In genomic region chr10:90199098-90199497, GRCh38 we compare ENCODE assay signal across 20 cellular contexts.
DNase-seq lines count a peak whose midpoint lies in the region; ATAC-seq, FAIRE-seq and TF ChIP-seq lines count a peak whose summit lies in the region.
"Had no signal": no experiment of that assay in that cellular context is flagged by ENCODE, and none has a peak within 500 bp of the region (broad histone marks: within the 10 kb centered on the region; RNA-seq: fewer than 3 reads in every experiment).

No MANE protein-coding gene starts in this region.

- H3K4me3 ChIP-seq in HCT116 (replicated peaks in 1 of 2; ENCODE audit: low read depth in 1 of 2, low read length in 2 of 2), result no peak overlapping the region
- no peak overlapping the region for H3K4me3 ChIP-seq in SJCRH30
- H3K4me3 ChIP-seq in endothelial cell of umbilical vein (replicated peaks in 1 of 3; ENCODE audit: insufficient read depth in 1 of 3, low read depth in 1 of 3, low read length in 3 of 3), result no peak overlapping the region
- H3K4me3 ChIP-seq in mesendoderm (ENCODE audit: low read length), result no peak overlapping the region
- no peak overlapping the region for H3K4me3 ChIP-seq in small intestine (ENCODE audit: low read depth in 1 of 2, low read length in 2 of 2)
- H3K4me3 ChIP-seq: GM23338 had no signal

- no peak for DNase-seq in HCT116 (ENCODE audit: low read depth, low spot score)
- DNase-seq in SJCRH30, result peak in 1 of 2 experiments; percentile 24
- DNase-seq in endothelial cell of umbilical vein (ENCODE audit: low read depth, low spot score), result peak; percentile 83
- peak; percentile 52 for DNase-seq in mesendoderm
- no peak for DNase-seq in small intestine
- DNase-seq in Calu3, result no peak
- no peak for DNase-seq in CD4-positive, alpha-beta T cell
- DNase-seq: ACHN; C1 segment of cervical spinal cord; CD4-positive, alpha-beta memory T cell; DMS53; GF-D8; H7 had no signal

- WGBS in mesendoderm (ENCODE audit: extremely low coverage, insufficient coverage, low lambda C conversion rate), result no CpG with 5 or more reads among the region's 2 CpGs
- WGBS in small intestine, 3 donors, result 38 to 42% (median 38%) methylated on average over 2 of the region's 2 CpGs

- H3K9me3 ChIP-seq in HCT116 (ENCODE audit: control insufficient read depth in 1 of 2, insufficient read depth in 1 of 2, low read depth in 1 of 2, low read length in 2 of 2) (no peaks in the 10 kb centered on the region), SJCRH30 (replicated peaks) (no peaks in the 10 kb centered on the region), endothelial cell of umbilical vein (replicated peaks; ENCODE audit: control insufficient read depth, insufficient read depth, low read length) (no peaks in the 10 kb centered on the region), small intestine (ENCODE audit: control insufficient read depth, low read depth) (no peaks in the 10 kb centered on the region)
- no peaks in the 10 kb centered on the region for H3K9me3 ChIP-seq in CD4-positive, alpha-beta T cell (ENCODE audit: control insufficient read depth, low read length)

- intact Hi-C loops in HCT116 (cut with micrococcal nuclease) (no loop called here), endothelial cell of umbilical vein (cut with micrococcal nuclease) (loop anchor here (1.0 to 2.0 kb wide), 3 partner anchors 28 to 220 kb away; no protein-coding TSS in a partner anchor), Calu3 (cut with micrococcal nuclease; ENCODE audit: unreplicated experiment) (no loop called here)
- intact Hi-C loops in CD4-positive, alpha-beta T cell (cut with DNase I, micrococcal nuclease), result no loop called here

- ATAC-seq in HCT116, result no peak
- ATAC-seq in CD4-positive, alpha-beta T cell (ENCODE audit: poor library complexity), result no peak
- ATAC-seq: GM23338, HepG2 had no signal

- no peak overlapping the region for H3K4ac ChIP-seq in mesendoderm (ENCODE audit: low read depth, low read length)

- no peak overlapping the region for H4K8ac ChIP-seq in mesendoderm (ENCODE audit: low read depth, low read length)

- no peak overlapping the region for H3K27ac Mint-ChIP-seq in Calu3 (ENCODE audit: unreplicated experiment)
- no peak overlapping the region for H3K27ac Mint-ChIP-seq in CD4-positive, alpha-beta T cell
- H3K27ac Mint-ChIP-seq: B cell; CD4-positive, alpha-beta memory T cell; GM23338 had no signal

- no peaks in the 10 kb centered on the region for H3K36me3 Mint-ChIP-seq in Calu3 (ENCODE audit: insufficient read depth, unreplicated experiment)
- no peaks in the 10 kb centered on the region for H3K36me3 Mint-ChIP-seq in CD4-positive, alpha-beta T cell (ENCODE audit: low read depth)
- H3K36me3 Mint-ChIP-seq: CD4-positive, alpha-beta memory T cell had no signal

- no peak overlapping the region for H3K9ac ChIP-seq in HCT116 (ENCODE audit: low read length)
- H3K9ac ChIP-seq in endothelial cell of umbilical vein (replicated peaks; ENCODE audit: extremely low read depth, insufficient read depth, low read length), result no peak overlapping the region
- H3K9ac ChIP-seq in mesendoderm (ENCODE audit: low read length), result no peak overlapping the region
- H3K9ac ChIP-seq: KMS-11 had no signal

- no peaks in the 10 kb centered on the region for H3K9me2 ChIP-seq in HCT116 (ENCODE audit: insufficient read depth)

- CTCF ChIA-PET in HCT116 (lab: Charles Lee), result no interaction called here
- CTCF ChIA-PET in endothelial cell of umbilical vein (lab: Charles Lee), result interaction anchor here (1.0 to 1.2 kb wide), 4 partner anchors 9 to 394 kb away, joined by 3 to 9 read pairs (median 4); no protein-coding TSS in a partner anchor
- CTCF ChIA-PET in Calu3 (lab: Charles Lee), result no interaction called here
- CTCF ChIA-PET in CD4-positive, alpha-beta T cell (lab: Charles Lee), result no interaction called here

- no peaks in the 10 kb centered on the region for H3K36me3 ChIP-seq in HCT116 (ENCODE audit: control insufficient read depth in 1 of 2, insufficient read depth in 2 of 2, low read length in 2 of 2)
- no peaks in the 10 kb centered on the region for H3K36me3 ChIP-seq in SJCRH30
- H3K36me3 ChIP-seq in endothelial cell of umbilical vein (ENCODE audit: control insufficient read depth in 2 of 2, extremely low read depth in 1 of 2, insufficient read depth in 2 of 2, low read length in 2 of 2), result no peaks in the 10 kb centered on the region
- H3K36me3 ChIP-seq in mesendoderm (ENCODE audit: control insufficient read depth, insufficient read depth, low read length), result no peaks in the 10 kb centered on the region
- no peaks in the 10 kb centered on the region for H3K36me3 ChIP-seq in small intestine (ENCODE audit: control insufficient read depth in 2 of 2, insufficient read depth in 2 of 2, low read length in 2 of 2)

- no peaks in the 10 kb centered on the region for H3K27me3 Mint-ChIP-seq in Calu3 (ENCODE audit: unreplicated experiment)
- H3K27me3 Mint-ChIP-seq in CD4-positive, alpha-beta T cell, result no peaks in the 10 kb centered on the region

- RAD21 ChIA-PET in HCT116 (lab: Charles Lee; ENCODE audit: low non-redundant PET in 1 of 2, low total read pairs in 2 of 2, uncharacterized antibody in 2 of 2, unreplicated experiment in 2 of 2), result no interaction called here

- H3K56ac ChIP-seq in mesendoderm (ENCODE audit: low read length), result no peak overlapping the region

- H3K4me2 ChIP-seq in HCT116 (ENCODE audit: low read length) (no peak overlapping the region), endothelial cell of umbilical vein (ENCODE audit: insufficient read depth, low read length) (peak overlapping the region; percentile 31), mesendoderm (ENCODE audit: low read length) (no peak overlapping the region)
- H3K4me2 ChIP-seq: GM23338, KMS-11 had no signal

- H3K27me3 ChIP-seq in HCT116 (ENCODE audit: insufficient read depth, low read length) (no peaks in the 10 kb centered on the region), SJCRH30 (no peaks in the 10 kb centered on the region), endothelial cell of umbilical vein (ENCODE audit: control insufficient read depth in 2 of 2, insufficient read depth in 2 of 2, low read length in 2 of 2) (no peaks in the 10 kb centered on the region), mesendoderm (ENCODE audit: insufficient read depth, low read length, poor library complexity) (no peaks in the 10 kb centered on the region), small intestine (ENCODE audit: control insufficient read depth in 2 of 2, insufficient read depth in 2 of 2, low read length in 2 of 2) (no peaks in the 10 kb centered on the region)
- no peaks in the 10 kb centered on the region for H3K27me3 ChIP-seq in CD4-positive, alpha-beta T cell (ENCODE audit: control insufficient read depth, insufficient read depth, low read length)

- H3K4me3 Mint-ChIP-seq in Calu3 (ENCODE audit: low read depth, unreplicated experiment), result no peak overlapping the region
- no peak overlapping the region for H3K4me3 Mint-ChIP-seq in CD4-positive, alpha-beta T cell
- H3K4me3 Mint-ChIP-seq: B cell; CD4-positive, alpha-beta memory T cell; GM23338 had no signal

- TF ChIP-seq RAD21 in HCT116 (IDR thresholded peaks at IDR 0.05; ENCODE audit: low read depth), result no peak

- no peak overlapping the region for H2BK15ac ChIP-seq in mesendoderm (replicated peaks; ENCODE audit: low read depth)

- H4K5ac ChIP-seq in mesendoderm (ENCODE audit: low read length), result no peak overlapping the region

- no peaks in the 10 kb centered on the region for H4K20me1 ChIP-seq in HCT116 (ENCODE audit: insufficient read depth)
- H4K20me1 ChIP-seq in endothelial cell of umbilical vein (replicated peaks; ENCODE audit: control insufficient read depth, extremely low read depth, insufficient read depth, low read length), result no peaks in the 10 kb centered on the region

- POLR2A ChIA-PET in HCT116 (lab: Charles Lee) (no interaction called here), endothelial cell of umbilical vein (lab: Charles Lee) (no interaction called here)
- POLR2A ChIA-PET in CD4-positive, alpha-beta T cell (lab: Charles Lee), result no interaction called here

- BruUV-seq in HCT116 (replicated peaks; lab: Mats Ljungman, UMichigan) (no TSS peak), endothelial cell of umbilical vein (replicated peaks; lab: Mats Ljungman, UMichigan) (no TSS peak), Calu3 (replicated peaks; lab: Mats Ljungman, UMichigan) (no TSS peak)

- H3K27ac ChIP-seq in HCT116 (ENCODE audit: low read depth, low read length) (no peak overlapping the region), SJCRH30 (peak overlapping the region; percentile 54), endothelial cell of umbilical vein (ENCODE audit: insufficient read depth, low read depth, low read length) (peak overlapping the region; percentile 23), mesendoderm (ENCODE audit: low read depth, low read length) (no peak overlapping the region), small intestine (ENCODE audit: low read depth in 1 of 2, low read length in 1 of 2) (no peak overlapping the region)
- no peak overlapping the region for H3K27ac ChIP-seq in CD4-positive, alpha-beta T cell (ENCODE audit: low read depth, low read length)
- H3K27ac ChIP-seq: KMS-11 had no signal

- no peak overlapping the region for H2BK5ac ChIP-seq in mesendoderm (ENCODE audit: low read length)

- H2AFZ ChIP-seq in HCT116 (ENCODE audit: low read depth, low read length, poor library complexity, severe bottlenecking), result peak overlapping the region; percentile 0
- no peak overlapping the region for H2AFZ ChIP-seq in endothelial cell of umbilical vein (ENCODE audit: low read depth, low read length)
- H2AFZ ChIP-seq: GM23338 had no signal

- no peak for TF ChIP-seq CTCF in HCT116 (IDR thresholded peaks at IDR 0.05 in 2 of 3, conservative IDR thresholded peaks at IDR 0.05 in 1 of 3; ENCODE audit: borderline replicate concordance in 1 of 3, insufficient read depth in 1 of 3, low read depth in 2 of 3, low read length in 2 of 3)
- no peak for TF ChIP-seq CTCF in endothelial cell of umbilical vein (IDR thresholded peaks at IDR 0.05; ENCODE audit: extremely low read depth in 1 of 2, insufficient read depth in 1 of 2, low read depth in 1 of 2, low read length in 2 of 2)
- TF ChIP-seq CTCF in Calu3 (IDR thresholded peaks at IDR 0.05; ENCODE audit: unreplicated experiment), result no peak
- no peak for TF ChIP-seq CTCF in CD4-positive, alpha-beta T cell (IDR thresholded peaks at IDR 0.05)

- TF ChIP-seq POLR2A in HCT116 (IDR thresholded peaks at IDR 0.05; ENCODE audit: borderline replicate concordance, extremely low read depth, insufficient read depth, insufficient read length), result no peak
- no peak for TF ChIP-seq POLR2A in endothelial cell of umbilical vein (IDR thresholded peaks at IDR 0.05; ENCODE audit: low read depth, low read length)

- dilution Hi-C loops in endothelial cell of umbilical vein (cut with MboI; ENCODE audit: extremely low pct_ligation_motif_present, low sequenced_read_pairs), result no loop called here

- H3K79me1 ChIP-seq in mesendoderm (ENCODE audit: low read length), result no peaks in the 10 kb centered on the region

- H3K18ac ChIP-seq in mesendoderm (ENCODE audit: low read length), result no peak overlapping the region

- no peaks in the 10 kb centered on the region for H3K9me1 ChIP-seq in endothelial cell of umbilical vein (replicated peaks; ENCODE audit: control insufficient read depth, extremely low read depth, insufficient read depth, low read length)

- FAIRE-seq in endothelial cell of umbilical vein (lab: Jason Lieb, UNC), result peak; percentile 80
- no peak for FAIRE-seq in small intestine (lab: Jason Lieb, UNC)
- FAIRE-seq: D721Med, GM18507, HepG2, HTR-8/SVneo had no signal

- H3K4me1 ChIP-seq in HCT116 (ENCODE audit: control insufficient read depth in 1 of 2, insufficient read depth in 2 of 2, low read length in 2 of 2) (peaks cover 2 to 8% of the 10 kb centered on the region in 2 experiments; a peak in 2 of 4 replicates), SJCRH30 (peaks cover 10% of the 10 kb centered on the region), endothelial cell of umbilical vein (ENCODE audit: control insufficient read depth, extremely low read depth, insufficient read depth, low read length) (peaks cover 13% of the 10 kb centered on the region), mesendoderm (ENCODE audit: control insufficient read depth, low read depth, low read length) (no peaks in the 10 kb centered on the region), small intestine (ENCODE audit: control insufficient read depth in 2 of 2, insufficient read depth in 1 of 2, low read depth in 1 of 2, low read length in 1 of 2) (no peaks in the 10 kb centered on the region)

- no peak overlapping the region for H2AK5ac ChIP-seq in mesendoderm (ENCODE audit: low read length)

- no peak overlapping the region for H2BK120ac ChIP-seq in mesendoderm (ENCODE audit: low read depth, low read length)

- no peaks in the 10 kb centered on the region for H3K4me1 Mint-ChIP-seq in Calu3 (ENCODE audit: low read depth, unreplicated experiment)
- no peaks in the 10 kb centered on the region for H3K4me1 Mint-ChIP-seq in CD4-positive, alpha-beta T cell (ENCODE audit: low read depth)
- H3K4me1 Mint-ChIP-seq: B cell; CD4-positive, alpha-beta memory T cell; GM23338 had no signal

- no peaks in the 10 kb centered on the region for H3K9me3 Mint-ChIP-seq in Calu3 (ENCODE audit: low read depth, unreplicated experiment)
- no peaks in the 10 kb centered on the region for H3K9me3 Mint-ChIP-seq in CD4-positive, alpha-beta T cell
- H3K9me3 Mint-ChIP-seq: CD4-positive, alpha-beta memory T cell; GM23338 had no signal

- H3K79me2 ChIP-seq in HCT116 (ENCODE audit: insufficient read depth, low read length), result no peaks in the 10 kb centered on the region
- H3K79me2 ChIP-seq in endothelial cell of umbilical vein (ENCODE audit: control insufficient read depth, insufficient read depth, low read length), result no peaks in the 10 kb centered on the region
- H3K79me2 ChIP-seq in mesendoderm (ENCODE audit: control insufficient read depth, insufficient read depth, low read length), result no peaks in the 10 kb centered on the region

- no peak overlapping the region for H3K23ac ChIP-seq in mesendoderm (ENCODE audit: low read length)

Comparison
In these comparisons a context has a peak if more than half of its experiments do, and no peak if none do; other contexts are left out.
1. DNase-seq: peak in endothelial cell of umbilical vein (single experiment) and mesendoderm (single experiment); none in HCT116 (single experiment), small intestine (single experiment), Calu3 (single experiment) and CD4-positive, alpha-beta T cell (0 of 10).
2. H3K27ac ChIP-seq: peak in SJCRH30 (single experiment) and endothelial cell of umbilical vein (single experiment); none in HCT116 (single experiment), mesendoderm (single experiment), small intestine (0 of 2) and CD4-positive, alpha-beta T cell (single experiment).